ENCODE assay signal across 8 cellular contexts in genomic region chr16:21554795-21555585, GRCh38. TPM values are rescaled to one million over a fixed set of nuclear protein-coding genes. Genes with fewer than 3 reads are reported as not detected.
DNase-seq lines count a peak whose midpoint lies in the region; ATAC-seq and TF ChIP-seq lines count a peak whose summit lies in the region.

No MANE protein-coding gene starts in this region.

- peak overlapping the region in 2 of 4 donors; percentile 2 to 22 for H3K4me3 ChIP-seq in esophagus squamous epithelium

- peak overlapping the region; percentile 3 to 93 (median 82) for H3K4me3 Mint-ChIP-seq in naive B cell

- peaks cover 0 to 6% (median 0%) of the 10 kb centered on the region in 3 donors for H3K27me3 Mint-ChIP-seq in naive B cell

- 32% methylated on average over 39 of the region's 41 CpGs for WGBS in esophagus squamous epithelium, 2 donors

- TF ChIP-seq CTCF in esophagus squamous epithelium (IDR thresholded peaks at IDR 0.05): peak; percentile 74 to 100 (median 100)

- no peaks in the 10 kb centered on the region for H3K9me3 ChIP-seq in esophagus squamous epithelium

- intact Hi-C loops in esophagus squamous epithelium (cut with DNase I): no loop called here

- no peak for TF ChIP-seq POLR2A in esophagus squamous epithelium (IDR thresholded peaks at IDR 0.05)

- peak overlapping the region; percentile 89 to 99 (median 98) for H3K27ac Mint-ChIP-seq in naive B cell

- ATAC-seq in GM21825 (IDR thresholded peaks at IDR 0.05; ENCODE audit: unreplicated experiment) (peak; percentile 96), naive B cell (ENCODE audit: low read depth in 2 of 2) (peak; percentile 98 to 99)

- H3K4me1 Mint-ChIP-seq in naive B cell: peaks cover 21 to 35% (median 28%) of the 10 kb centered on the region in 3 donors

- no peak overlapping the region for H3K27ac ChIP-seq in esophagus squamous epithelium

- H3K9me3 Mint-ChIP-seq in naive B cell: no peaks in the 10 kb centered on the region

- H3K36me3 Mint-ChIP-seq in naive B cell: no peaks in the 10 kb centered on the region

- DNase-seq in DMS79 (lab: John Stamatoyannopoulos, UW) (peak; percentile 73), KBM-7 (peak; percentile 96), OCI-M2 (lab: John Stamatoyannopoulos, UW; ENCODE audit: unreplicated experiment) (peak; percentile 10), activated T-cell treated with anti-CD3 and anti-CD28 coated beads for 48 hours (ENCODE audit: low read depth) (peak; percentile 93), esophagus squamous epithelium (lab: John Stamatoyannopoulos, UW) (peak; percentile 82), naive B cell (peak; percentile 99)
- peak; percentile 89 for DNase-seq in stimulated activated CD8-positive, alpha-beta memory T cell treated with anti-CD3 and anti-CD28 coated beads, Interleukin-7, amount 100 ng/mL, for 48 hours (ENCODE audit: extremely low read depth in 1 of 2, low read depth in 1 of 2)

- peaks cover 0 to 36% (median 0%) of the 10 kb centered on the region in 4 donors for H3K27me3 ChIP-seq in esophagus squamous epithelium

- H3K36me3 ChIP-seq in esophagus squamous epithelium: no peaks in the 10 kb centered on the region

- peaks cover 0 to 15% (median 12%) of the 10 kb centered on the region in 3 donors for H3K4me1 ChIP-seq in esophagus squamous epithelium

- in situ Hi-C loops in KBM-7 (cut with MboI; ENCODE audit: low pct_unique_long_range_greater_than_20kb, low sequenced_read_pairs): no loop called here

RNA-seq across cellular contexts. Expression of gene METTL9, which starts 44.4 kb away (rescaled TPM):
- total RNA-seq in esophagus squamous epithelium: 100 to 1,000 TPM in 3 of 4 donors, 10 to 100 TPM in 1; 82.3 to 169 (median 140) TPM
- 100 to 1,000 TPM in 4 of 6 donors, 10 to 100 TPM in 2; 92.8 to 151 (median 110) TPM for polyA plus RNA-seq in naive B cell (ENCODE audit: low read depth in 6 of 6)

Comparison
In these comparisons a context has a peak if more than half of its experiments do, and no peak if none do; other contexts are left out.
1. DNase-seq: peak in every context shown above with its lines; median percentile 99 in naive B cell; 96 in KBM-7; 93 in activated T-cell treated with anti-CD3 and anti-CD28 coated beads for 48 hours; 89 in stimulated activated CD8-positive, alpha-beta memory T cell treated with anti-CD3 and anti-CD28 coated beads, Interleukin-7, amount 100 ng/mL, for 48 hours; 82 in esophagus squamous epithelium; 73 in DMS79; 10 in OCI-M2.